Comparison of ENCODE assay signal across 12 cellular contexts in the genomic region with DNA sequence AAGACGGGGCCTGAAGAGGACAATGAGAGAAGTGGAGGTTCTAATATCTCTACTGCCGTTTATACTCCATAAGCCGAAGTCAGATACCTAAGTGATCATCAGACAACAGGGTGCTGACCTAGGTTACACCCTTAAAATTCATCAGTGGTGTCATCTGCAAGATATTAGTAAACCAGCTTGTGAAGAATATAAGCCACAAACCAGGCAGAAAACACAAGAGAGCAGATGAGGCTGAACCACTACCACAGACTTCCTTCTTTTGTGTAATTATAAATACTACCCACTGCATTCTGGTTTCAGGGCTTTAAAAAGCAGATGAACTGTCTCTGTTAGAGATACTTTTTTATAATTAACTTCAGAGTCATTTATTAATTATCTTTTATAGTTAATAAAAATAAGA.
DNase-seq lines count a peak whose midpoint lies in the region; ATAC-seq and FAIRE-seq lines count a peak whose summit lies in the region.
"Had no signal": no experiment of that assay in that cellular context is flagged by ENCODE, and none has a peak within 500 bp of the region (broad histone marks: within the 10 kb centered on the region; RNA-seq: fewer than 3 reads in every experiment).

No MANE protein-coding gene starts in this region.

- H3K27ac ChIP-seq in CD8-positive, alpha-beta memory T cell (ENCODE audit: low read depth, low read length): no peak overlapping the region
- H3K27ac ChIP-seq: stomach had no signal

- H3K36me3 Mint-ChIP-seq in CD8-positive, alpha-beta memory T cell: peaks cover 0 to 8% (median 5%) of the 10 kb centered on the region in 3 donors
- H3K36me3 Mint-ChIP-seq: IgD-negative memory B cell had no signal

- H3K27ac Mint-ChIP-seq in CD8-positive, alpha-beta memory T cell: no peak overlapping the region
- H3K27ac Mint-ChIP-seq: IgD-negative memory B cell had no signal

- POLR2A ChIA-PET in CD8-positive, alpha-beta memory T cell (lab: Charles Lee): no interaction called here

- no peaks in the 10 kb centered on the region for H3K9me3 Mint-ChIP-seq in CD8-positive, alpha-beta memory T cell
- H3K9me3 Mint-ChIP-seq: IgD-negative memory B cell, neural crest cell had no signal

- no peaks in the 10 kb centered on the region for H3K9me3 ChIP-seq in CD8-positive, alpha-beta memory T cell (ENCODE audit: low read length)
- H3K9me3 ChIP-seq: stomach had no signal

- no peak overlapping the region for H3K4me3 ChIP-seq in CD8-positive, alpha-beta memory T cell (ENCODE audit: low read length)
- H3K4me3 ChIP-seq: stomach had no signal

- H3K4me1 ChIP-seq in CD8-positive, alpha-beta memory T cell (ENCODE audit: insufficient read depth, low read length): no peaks in the 10 kb centered on the region

- no peaks in the 10 kb centered on the region for H3K27me3 ChIP-seq in CD8-positive, alpha-beta memory T cell (ENCODE audit: insufficient read depth, low read length, poor library complexity, severe bottlenecking)
- H3K27me3 ChIP-seq: stomach had no signal

- H3K4me3 Mint-ChIP-seq in CD8-positive, alpha-beta memory T cell: no peak overlapping the region
- H3K4me3 Mint-ChIP-seq: IgD-negative memory B cell, neural crest cell had no signal

- no peaks in the 10 kb centered on the region for H3K36me3 ChIP-seq in CD8-positive, alpha-beta memory T cell (ENCODE audit: insufficient read depth, low read length)
- H3K36me3 ChIP-seq: stomach had no signal

- CTCF ChIA-PET in CD8-positive, alpha-beta memory T cell (lab: Charles Lee): interaction anchor here (1.1 kb wide), 1 partner anchor 22 kb away, joined by 3 read pairs; no protein-coding TSS in a partner anchor

- peak; percentile 69 for FAIRE-seq in GM18507 (lab: Jason Lieb, UNC)

- no peaks in the 10 kb centered on the region for H3K4me1 Mint-ChIP-seq in CD8-positive, alpha-beta memory T cell
- H3K4me1 Mint-ChIP-seq: IgD-negative memory B cell, neural crest cell had no signal

- no peaks in the 10 kb centered on the region for H3K27me3 Mint-ChIP-seq in CD8-positive, alpha-beta memory T cell

- DNase-seq in GM18507 (ENCODE audit: extremely low spot score, insufficient read length, low read depth) (no peak), NOMO-1 treated with dmso at 0.1 percent for 144 hours (lab: John Stamatoyannopoulos, UW; ENCODE audit: unreplicated experiment) (peak; percentile 0), NCI-H774 (lab: John Stamatoyannopoulos, UW) (no peak)
- no peak for DNase-seq in CD8-positive, alpha-beta memory T cell
- DNase-seq in stimulated activated CD4-positive, alpha-beta T cell treated with anti-CD3 and anti-CD28 coated beads, Interleukin-12 subunit alpha, Interleukin-12 subunit beta, amount 100 ng/mL, for 4 hours: no peak
- DNase-seq: DMS 273 treated with DMSO at 0.1 percent for 48 hours, stomach had no signal

- ATAC-seq in GM19467 (IDR thresholded peaks at IDR 0.05; ENCODE audit: unreplicated experiment): peak; percentile 67
- ATAC-seq in HG03066 (IDR thresholded peaks at IDR 0.05; ENCODE audit: low read depth, unreplicated experiment): peak; percentile 79
- ATAC-seq in HG03095 (IDR thresholded peaks at IDR 0.05; ENCODE audit: unreplicated experiment): no peak
